Comparison of ENCODE assay signal across 8 cellular contexts in the genomic region with DNA sequence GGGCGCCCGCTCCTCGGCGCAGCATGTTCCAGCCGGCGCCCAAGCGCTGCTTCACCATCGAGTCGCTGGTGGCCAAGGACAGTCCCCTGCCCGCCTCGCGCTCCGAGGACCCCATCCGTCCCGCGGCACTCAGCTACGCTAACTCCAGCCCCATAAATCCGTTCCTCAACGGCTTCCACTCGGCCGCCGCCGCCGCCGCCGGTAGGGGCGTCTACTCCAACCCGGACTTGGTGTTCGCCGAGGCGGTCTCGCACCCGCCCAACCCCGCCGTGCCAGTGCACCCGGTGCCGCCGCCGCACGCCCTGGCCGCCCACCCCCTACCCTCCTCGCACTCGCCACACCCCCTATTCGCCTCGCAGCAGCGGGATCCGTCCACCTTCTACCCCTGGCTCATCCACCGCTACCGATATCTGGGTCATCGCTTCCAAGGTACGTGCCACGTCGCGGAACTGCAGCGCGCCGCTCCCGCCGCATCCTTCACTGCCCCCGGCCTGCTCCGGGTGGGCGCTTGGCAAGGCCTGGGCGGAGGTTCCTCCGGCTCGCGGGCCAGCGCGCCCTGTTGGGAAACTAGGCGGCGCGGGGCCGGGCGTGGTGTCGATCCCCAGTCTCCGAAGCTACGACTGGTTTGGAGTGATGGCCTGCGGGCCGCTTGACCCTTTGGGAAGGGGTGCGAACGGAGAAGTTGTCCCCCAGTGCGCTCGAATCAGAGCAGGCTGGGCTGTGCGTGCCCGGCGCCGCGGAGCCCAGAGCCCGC. TPM values are rescaled to one million over a fixed set of nuclear protein-coding genes. Genes with fewer than 3 reads are reported as not detected.
DNase-seq lines count a peak whose midpoint lies in the region; ATAC-seq lines count a peak whose summit lies in the region.
"Had no signal": no experiment of that assay in that cellular context is flagged by ENCODE, and none has a peak within 500 bp of the region (broad histone marks: within the 10 kb centered on the region; RNA-seq: fewer than 3 reads in every experiment).

No MANE protein-coding gene starts in this region.

- DNase-seq in GOT3 (lab: John Stamatoyannopoulos, UW) (peak; percentile 23), T1000 (lab: John Stamatoyannopoulos, UW) (peak; percentile 60), left cardiac atrium (no peak), SKM-1 (lab: John Stamatoyannopoulos, UW; ENCODE audit: unreplicated experiment) (no peak)
- peak; percentile 55 for DNase-seq in stimulated activated CD8-positive, alpha-beta memory T cell treated with anti-CD3 and anti-CD28 coated beads, Interleukin-4, amount 100 ng/mL, for 48 hours
- DNase-seq: T-helper 9 cell had no signal

- peak; percentile 13 to 28 for ATAC-seq in left cardiac atrium
- ATAC-seq in GM19035 (IDR thresholded peaks at IDR 0.05; ENCODE audit: unreplicated experiment): no peak
- no peak for ATAC-seq in GM18517 (IDR thresholded peaks at IDR 0.05; ENCODE audit: unreplicated experiment)

- intact Hi-C loops in left cardiac atrium (cut with DNase I): no loop called here

RNA-seq across cellular contexts. Expression of a gene that starts 0.9 kb away (rescaled TPM):
- total RNA-seq in left cardiac atrium: under 1 TPM; 0.26 to 0.56 TPM

Comparison
In these comparisons a context has a peak if more than half of its experiments do, and no peak if none do; other contexts are left out.
1. DNase-seq: peak in GOT3 (single experiment), T1000 (single experiment) and stimulated activated CD8-positive, alpha-beta memory T cell treated with anti-CD3 and anti-CD28 coated beads, Interleukin-4, amount 100 ng/mL, for 48 hours (single experiment); none in left cardiac atrium (single experiment) and SKM-1 (single experiment).
2. ATAC-seq: peak in left cardiac atrium (2 of 2); none in GM19035 (single experiment) and GM18517 (single experiment).